28 cellular contexts compared by ENCODE assay signal in genomic region chr10:21158301-21158700, GRCh38.
"Had no signal": no experiment of that assay in that cellular context is flagged by ENCODE, and none has a peak within 500 bp of the region (broad histone marks: within the 10 kb centered on the region; RNA-seq: fewer than 3 reads in every experiment).

No MANE protein-coding gene starts in this region.

- ATAC-seq: effector memory CD8-positive, alpha-beta T cell; esophagus mucosa; foreskin keratinocyte; gastrocnemius medialis; gastroesophageal sphincter; heart left ventricle; heart right ventricle had no signal

- H3K9me3 ChIP-seq: colonic mucosa, esophagus muscularis mucosa, esophagus squamous epithelium, gastrocnemius medialis, gastroesophageal sphincter, heart left ventricle, heart right ventricle had no signal

- DNase-seq: colonic mucosa; cortex of kidney; dermis blood vessel endothelial cell; dorsolateral prefrontal cortex; effector CD4-positive, alpha-beta T cell; effector CD8-positive, alpha-beta T cell; effector memory CD4-positive, alpha-beta T cell; effector memory CD8-positive, alpha-beta T cell; endodermal cell; erythroblast; esophagus squamous epithelium; foreskin fibroblast; foreskin keratinocyte; foreskin melanocyte; gastrocnemius medialis; glutamatergic neuron; head of caudate nucleus; heart left ventricle; heart right ventricle had no signal

- FAIRE-seq: colon, endometrium, endothelial cell of umbilical vein, frontal cortex had no signal

- H3K4me3 ChIP-seq: colonic mucosa, coronary artery, dorsolateral prefrontal cortex, esophagus muscularis mucosa, esophagus squamous epithelium, gastrocnemius medialis, gastroesophageal sphincter, heart left ventricle, heart right ventricle had no signal

- H3K4me1 ChIP-seq: colonic mucosa, esophagus muscularis mucosa, foreskin keratinocyte, gastrocnemius medialis, gastroesophageal sphincter had no signal

- H3K36me3 ChIP-seq: colonic mucosa, esophagus muscularis mucosa, gastrocnemius medialis, gastroesophageal sphincter, heart left ventricle, heart right ventricle had no signal

- H3K27ac ChIP-seq: colonic mucosa, coronary artery, epithelial cell of prostate, esophagus muscularis mucosa, esophagus squamous epithelium, foreskin keratinocyte, gastrocnemius medialis, gastroesophageal sphincter, heart left ventricle, heart right ventricle had no signal

- H3K27me3 ChIP-seq: colonic mucosa, dorsolateral prefrontal cortex, esophagus squamous epithelium, gastrocnemius medialis, heart left ventricle, heart right ventricle had no signal
